Comparison of ENCODE assay signal across 8 cellular contexts in the genomic region with DNA sequence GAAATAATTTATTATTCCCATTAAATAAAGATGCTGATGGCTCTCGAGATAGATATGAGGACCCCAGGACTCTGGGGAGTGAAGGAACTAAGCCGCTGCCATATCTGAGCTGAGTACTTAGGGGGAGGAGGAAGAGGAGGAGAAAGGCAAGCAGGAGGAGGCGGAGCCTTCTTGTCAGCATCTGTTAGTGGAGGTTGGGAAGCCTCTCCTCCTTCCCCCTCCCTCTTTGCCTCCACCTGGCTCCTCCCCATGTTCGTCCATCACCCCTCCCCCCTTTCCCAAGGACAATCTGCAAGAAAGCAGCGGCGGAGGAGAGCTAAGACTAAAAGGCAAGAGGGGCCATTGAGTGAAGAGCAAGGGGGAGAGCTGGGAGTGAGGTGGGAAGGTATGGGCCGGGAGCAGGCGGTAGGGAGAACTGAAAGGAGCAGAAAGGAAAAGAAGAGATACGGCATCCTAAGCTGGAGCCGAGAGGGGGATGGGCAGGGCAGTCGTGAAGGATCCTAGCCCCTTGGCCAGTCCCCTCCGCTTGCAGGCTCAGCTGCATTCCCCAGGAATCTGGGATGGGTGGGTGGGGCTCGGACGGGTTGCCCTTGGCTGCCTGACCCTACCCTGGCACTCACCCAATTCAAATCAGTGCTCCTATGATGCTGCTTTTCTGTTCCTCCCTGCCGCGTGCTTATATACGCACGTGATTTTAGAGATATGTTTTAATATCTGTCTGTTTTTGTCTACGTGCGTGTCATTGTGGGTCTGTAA. TPM values are rescaled to one million over a fixed set of nuclear protein-coding genes. Genes with fewer than 3 reads are reported as not detected.
DNase-seq lines count a peak whose midpoint lies in the region; ATAC-seq and TF ChIP-seq lines count a peak whose summit lies in the region.

A gene (plus strand): TSS at position 287 of the 756 bp plus-strand sequence. CDS start 3,411 bp downstream, outside the sequence.

- H3K9me3 ChIP-seq in spleen = no peaks in the 10 kb centered on the region

- peaks cover 0 to 18% (median 5%) of the 10 kb centered on the region in 6 donors for H3K36me3 ChIP-seq in spleen

- peak; percentile 100 for ATAC-seq in GM18868 (IDR thresholded peaks at IDR 0.05; ENCODE audit: unreplicated experiment)
- ATAC-seq in HG03103 (IDR thresholded peaks at IDR 0.05; ENCODE audit: low read depth, unreplicated experiment) = peak; percentile 99

- DNase-seq in ACHN = peak; percentile 97
- peak; percentile 79 for DNase-seq in NCI-H2196 (lab: John Stamatoyannopoulos, UW; ENCODE audit: unreplicated experiment)
- peak; percentile 93 to 94 for DNase-seq in cardiac fibroblast (ENCODE audit: low read depth in 2 of 2)
- DNase-seq in iPS-NIHi7 (ENCODE audit: extremely low spot score) = peak; percentile 97
- DNase-seq in spleen = peak; percentile 82

- TF ChIP-seq CTCF in WI38 (IDR thresholded peaks at IDR 0.05; ENCODE audit: low read depth, low read length) = no peak
- TF ChIP-seq CTCF in cardiac fibroblast (IDR thresholded peaks at IDR 0.05; ENCODE audit: low read depth, low read length) = no peak
- no peak for TF ChIP-seq CTCF in spleen (IDR thresholded peaks at IDR 0.05 in 8 of 11, conservative IDR thresholded peaks at IDR 0.05 in 3 of 11)

- in situ Hi-C loops in ACHN (cut with HindIII; ENCODE audit: low pct_ligation_motif_present, low pct_unique_long_range_greater_than_20kb, low sequenced_read_pairs) = no loop called here

- peak within 1 kb of the TSS; percentile 92 for H3K4me3 ChIP-seq in WI38 (ENCODE audit: low read depth, low read length)
- H3K4me3 ChIP-seq in cardiac fibroblast (replicated peaks in 1 of 2; ENCODE audit: low read depth in 2 of 2, low read length in 2 of 2) = peak within 1 kb of the TSS; percentile 84 to 89
- peak within 1 kb of the TSS; percentile 42 to 89 (median 70) for H3K4me3 ChIP-seq in spleen

- TF ChIP-seq POLR2A in spleen (IDR thresholded peaks at IDR 0.05) = no peak

- WGBS in spleen, 5 donors = 0 to 3% (median 2%) methylated on average over 19 to 20 of the region's 20 CpGs

- intact Hi-C loops in spleen (cut with DNase I; ENCODE audit: low total_unique reads) = no loop called here

- H3K4me1 ChIP-seq in spleen = peaks cover 5 to 28% (median 13%) of the 10 kb centered on the region in 6 donors

- H3K27me3 ChIP-seq in spleen (replicated peaks in 1 of 7) = no peaks in the 10 kb centered on the region

- H3K27ac ChIP-seq in spleen = peak within 1 kb of the TSS in 7 of 8 donors; percentile 3 to 72 (median 60)

RNA-seq across cellular contexts. Expression of the gene that starts here (rescaled TPM):
- 10 to 100 TPM; 27.7 to 52.5 (median 36.9) TPM for total RNA-seq in spleen
- polyA plus RNA-seq in spleen = 10 to 100 TPM; 13.6 to 22.1 (median 18.0) TPM

Comparison
In these comparisons a context has a peak if more than half of its experiments do, and no peak if none do; other contexts are left out.
1. Peak in every context shown above with its lines: DNase-seq, ATAC-seq, H3K4me3 ChIP-seq and H3K27ac ChIP-seq.